12 cellular contexts compared by ENCODE assay signal in the genomic region with DNA sequence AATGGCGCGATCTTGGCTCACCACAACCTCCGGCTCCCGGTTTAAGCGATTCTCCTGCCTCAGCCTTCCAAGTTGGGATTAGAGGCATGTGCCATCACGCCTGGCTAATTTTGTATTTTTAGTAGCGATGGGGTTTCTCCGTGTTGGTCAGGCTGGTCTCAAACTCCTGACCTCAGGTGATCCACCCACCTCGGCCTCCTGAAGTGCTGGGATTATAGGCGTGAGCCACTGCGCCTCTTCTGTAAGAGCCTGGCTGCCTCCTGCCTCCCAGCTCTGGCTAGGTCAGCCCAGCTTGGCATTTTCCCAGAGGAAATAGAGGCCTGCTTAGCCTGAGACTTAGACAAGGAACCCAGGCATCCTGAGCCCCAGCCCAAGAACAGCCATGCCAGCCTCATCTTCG. TPM values are rescaled to one million over a fixed set of nuclear protein-coding genes. Genes with fewer than 3 reads are reported as not detected.
A peak's percentile ranks its signal among the peaks of the same experiment; 100 is the strongest.
DNase-seq lines count a peak whose midpoint lies in the region; ATAC-seq and TF ChIP-seq lines count a peak whose summit lies in the region.
"Not testable (repeated sequence)": the region's sequence is repeated elsewhere in the genome, so short reads cannot be mapped to it uniquely, and the experiment has no call there.
"Had no signal": no experiment of that assay in that cellular context is flagged by ENCODE, and none has a peak within 500 bp of the region (broad histone marks: within the 10 kb centered on the region; RNA-seq: fewer than 3 reads in every experiment).

No MANE protein-coding gene starts in this region.

- H3K27ac ChIP-seq in RWPE1 (peak overlapping the region; percentile 63), heart right ventricle (peak overlapping the region; percentile 31 to 98 (median 90)), vagina (peak overlapping the region; percentile 79)
- not testable (repeated sequence) for H3K27ac ChIP-seq in mammary epithelial cell (ENCODE audit: insufficient read depth, low read depth, low read length)
- H3K27ac ChIP-seq in naive thymus-derived CD4-positive, alpha-beta T cell (ENCODE audit: low read depth, low read length) = peak overlapping the region; percentile 92

- peaks cover 64% of the 10 kb centered on the region for H3K4me1 ChIP-seq in mammary epithelial cell (ENCODE audit: insufficient read depth, low read length)
- peaks cover 65 to 93% (median 91%) of the 10 kb centered on the region in 9 donors for H3K4me1 ChIP-seq in heart right ventricle
- H3K4me1 ChIP-seq in naive thymus-derived CD4-positive, alpha-beta T cell (ENCODE audit: control insufficient read depth in 2 of 2, insufficient read depth in 2 of 2, low read length in 2 of 2) = peaks cover 52 to 62% of the 10 kb centered on the region in 2 donors
- H3K4me1 ChIP-seq in vagina = peaks cover 93% of the 10 kb centered on the region

- not testable (repeated sequence) for ATAC-seq in activated T-cell treated with anti-CD3 and anti-CD28 coated beads, Interleukin-2, amount 50 U/mL, for 4 hours; heart right ventricle; naive thymus-derived CD4-positive, alpha-beta T cell; stimulated activated effector memory CD8-positive, alpha-beta T cell treated with anti-CD3 and anti-CD28 coated beads, Interleukin-12 subunit alpha, Interleukin-12 subunit beta, amount 100 ng/mL, for 72 hours

- CTCF ChIA-PET in RWPE1 (lab: Yijun Ruan, JAX) = interaction anchor here (0.7 to 1.1 kb wide), 2 partner anchors 14 to 17 kb away, joined by 3 read pairs; no protein-coding TSS in a partner anchor
- CTCF ChIA-PET in mammary epithelial cell (lab: Charles Lee; ENCODE audit: low non-redundant PET) = not testable (repeated sequence)
- CTCF ChIA-PET in naive thymus-derived CD4-positive, alpha-beta T cell (lab: Charles Lee) = interaction anchor here (0.7 to 26.1 kb wide), 4 partner anchors 9 to 113 kb away, joined by 3 to 1110 read pairs (median 25); partner anchors contain the start of gene CSK

- H3K9me3 Mint-ChIP-seq in activated T-cell treated with anti-CD3 and anti-CD28 coated beads, Interleukin-2, amount 50 U/mL, for 4 hours; naive thymus-derived CD4-positive, alpha-beta T cell; stimulated activated effector memory CD8-positive, alpha-beta T cell treated with anti-CD3 and anti-CD28 coated beads, Interleukin-12 subunit alpha, Interleukin-12 subunit beta, amount 100 ng/mL, for 72 hours: not testable (repeated sequence)

- DNase-seq in RWPE1 (ENCODE audit: low spot score); activated T-cell treated with anti-CD3 and anti-CD28 coated beads, Interleukin-2, amount 50 U/mL, for 4 hours; mammary epithelial cell; heart right ventricle; naive thymus-derived CD4-positive, alpha-beta T cell; stimulated activated effector memory CD8-positive, alpha-beta T cell treated with anti-CD3 and anti-CD28 coated beads, Interleukin-12 subunit alpha, Interleukin-12 subunit beta, amount 100 ng/mL, for 72 hours (ENCODE audit: low spot score in 2 of 2); vagina (ENCODE audit: extremely low spot score in 2 of 2): not testable (repeated sequence)

- H2AFZ ChIP-seq in mammary epithelial cell (ENCODE audit: low read depth, low read length) = not testable (repeated sequence)

- peaks cover 87% of the 10 kb centered on the region for H3K79me2 ChIP-seq in mammary epithelial cell (ENCODE audit: insufficient read depth, low read length)

- intact Hi-C loops in mammary epithelial cell (cut with micrococcal nuclease) = not testable (repeated sequence)
- intact Hi-C loops in heart right ventricle (cut with DNase I) = loop anchor here in 2 of 10 donors (10.0 kb wide), 2 partner anchors 59 to 419 kb away; partner anchors contain the start of genes C15orf39 (in 1 of the 2) and ULK3 (in 1 of the 2)
- intact Hi-C loops in naive thymus-derived CD4-positive, alpha-beta T cell (cut with micrococcal nuclease) = loop anchor here (5.0 to 10.0 kb wide), 10 partner anchors 86 to 859 kb away; partner anchors contain the start of genes C15orf39 (in 2 of the 2), MPI (in 2 of the 2), ARID3B (in 1 of the 2) and CLK3 (in 1 of the 2)
- intact Hi-C loops in vagina (cut with DNase I) = loop anchor here (10.0 kb wide), 1 partner anchor 411 kb away; no protein-coding TSS in a partner anchor

- peaks cover 73% of the 10 kb centered on the region for H3K4me1 Mint-ChIP-seq in activated T-cell treated with anti-CD3 and anti-CD28 coated beads, Interleukin-2, amount 50 U/mL, for 4 hours (ENCODE audit: low read depth)
- peaks cover 48 to 71% (median 66%) of the 10 kb centered on the region in 7 donors for H3K4me1 Mint-ChIP-seq in naive thymus-derived CD4-positive, alpha-beta T cell
- H3K4me1 Mint-ChIP-seq in stimulated activated effector memory CD8-positive, alpha-beta T cell treated with anti-CD3 and anti-CD28 coated beads, Interleukin-12 subunit alpha, Interleukin-12 subunit beta, amount 100 ng/mL, for 72 hours = peaks cover 83% of the 10 kb centered on the region

- 68% methylated on average over 8 of the region's 12 CpGs for WGBS in mammary epithelial cell (ENCODE audit: low coverage, missing lambda C conversion rate)
- 45 to 63% methylated on average over 12 of the region's 12 CpGs for WGBS in heart right ventricle, 2 donors

- not testable (repeated sequence) for H3K27me3 Mint-ChIP-seq in activated T-cell treated with anti-CD3 and anti-CD28 coated beads, Interleukin-2, amount 50 U/mL, for 4 hours (ENCODE audit: low read depth); naive thymus-derived CD4-positive, alpha-beta T cell

- not testable (repeated sequence) for H3K36me3 ChIP-seq in mammary epithelial cell (ENCODE audit: insufficient read depth, low read length); heart right ventricle; naive thymus-derived CD4-positive, alpha-beta T cell (ENCODE audit: control insufficient read depth in 2 of 3, insufficient read depth in 3 of 3, low read length in 3 of 3); vagina

- dilution Hi-C loops in mammary epithelial cell (cut with HindIII; ENCODE audit: low sequenced_read_pairs) = not testable (repeated sequence)

- H3K36me3 Mint-ChIP-seq in activated T-cell treated with anti-CD3 and anti-CD28 coated beads, Interleukin-2, amount 50 U/mL, for 4 hours (ENCODE audit: insufficient read depth) = peaks cover 15% of the 10 kb centered on the region
- peaks cover 0 to 66% (median 4%) of the 10 kb centered on the region in 5 donors for H3K36me3 Mint-ChIP-seq in naive thymus-derived CD4-positive, alpha-beta T cell
- peaks cover 86% of the 10 kb centered on the region for H3K36me3 Mint-ChIP-seq in stimulated activated effector memory CD8-positive, alpha-beta T cell treated with anti-CD3 and anti-CD28 coated beads, Interleukin-12 subunit alpha, Interleukin-12 subunit beta, amount 100 ng/mL, for 72 hours

- H3K9me3 ChIP-seq in mammary epithelial cell (replicated peaks; ENCODE audit: insufficient read depth, low read length); heart right ventricle; naive thymus-derived CD4-positive, alpha-beta T cell (ENCODE audit: control insufficient read depth in 2 of 3, low read length in 3 of 3); vagina: not testable (repeated sequence)

- H3K4me3 ChIP-seq in GM12875 (ENCODE audit: low read depth, low read length) = peak overlapping the region; percentile 98
- H3K4me3 ChIP-seq in mammary epithelial cell (replicated peaks in 1 of 3; ENCODE audit: insufficient read depth in 1 of 3, low read depth in 2 of 3, low read length in 3 of 3) = not testable (repeated sequence)
- peak overlapping the region in 1 of 10 donors; percentile 88 for H3K4me3 ChIP-seq in heart right ventricle
- H3K4me3 ChIP-seq in naive thymus-derived CD4-positive, alpha-beta T cell (ENCODE audit: low read length) = peak overlapping the region; percentile 85
- peak overlapping the region in 1 of 2 donors; percentile 7 for H3K4me3 ChIP-seq in vagina

- peak overlapping the region; percentile 1 for H3K4me2 ChIP-seq in mammary epithelial cell (ENCODE audit: insufficient read depth, low read depth, low read length)

- BruUV-seq in mammary epithelial cell (replicated peaks; lab: Mats Ljungman, UMichigan) = not testable (repeated sequence)

- TF ChIP-seq CTCF in GM12875 (IDR thresholded peaks at IDR 0.05; ENCODE audit: borderline replicate concordance, insufficient read depth, low read depth, low read length); RWPE1 (conservative IDR thresholded peaks at IDR 0.05; ENCODE audit: low read depth); mammary epithelial cell (conservative IDR thresholded peaks at IDR 0.05 in 1 of 2, IDR thresholded peaks at IDR 0.05 in 1 of 2; ENCODE audit: extremely low read depth in 1 of 2, insufficient read depth in 1 of 2, low read depth in 1 of 2, low read length in 2 of 2); heart right ventricle (IDR thresholded peaks at IDR 0.05); vagina (IDR thresholded peaks at IDR 0.05): not testable (repeated sequence)

- H3K4me3 Mint-ChIP-seq in activated T-cell treated with anti-CD3 and anti-CD28 coated beads, Interleukin-2, amount 50 U/mL, for 4 hours = peak overlapping the region; percentile 91
- H3K4me3 Mint-ChIP-seq in naive thymus-derived CD4-positive, alpha-beta T cell = peak overlapping the region; percentile 87 to 97 (median 93)
- H3K4me3 Mint-ChIP-seq in stimulated activated effector memory CD8-positive, alpha-beta T cell treated with anti-CD3 and anti-CD28 coated beads, Interleukin-12 subunit alpha, Interleukin-12 subunit beta, amount 100 ng/mL, for 72 hours = peak overlapping the region; percentile 96

- POLR2A ChIA-PET in RWPE1 (lab: Yijun Ruan, JAX; ENCODE audit: low non-redundant PET) = not testable (repeated sequence)
- POLR2A ChIA-PET in naive thymus-derived CD4-positive, alpha-beta T cell (lab: Charles Lee) = interaction anchor here (2.6 to 28.9 kb wide), 3 partner anchors 6 to 172 kb away, joined by 19 to 1077 read pairs (median 1077); partner anchors contain the start of genes CLK3 and CSK

- H3K9ac ChIP-seq in mammary epithelial cell (ENCODE audit: insufficient read depth, low read length) = not testable (repeated sequence)

- H3K27ac Mint-ChIP-seq in naive thymus-derived CD4-positive, alpha-beta T cell = peak overlapping the region; percentile 95 to 99 (median 98)
- peak overlapping the region; percentile 96 for H3K27ac Mint-ChIP-seq in stimulated activated effector memory CD8-positive, alpha-beta T cell treated with anti-CD3 and anti-CD28 coated beads, Interleukin-12 subunit alpha, Interleukin-12 subunit beta, amount 100 ng/mL, for 72 hours

- in situ Hi-C loops in mammary epithelial cell (cut with MboI; ENCODE audit: low sequenced_read_pairs in 2 of 2) = not testable (repeated sequence)

- H4K20me1 ChIP-seq in mammary epithelial cell (ENCODE audit: insufficient read depth, low read length) = not testable (repeated sequence)

- H3K27me3 ChIP-seq in mammary epithelial cell (ENCODE audit: insufficient read depth, low read length); heart right ventricle; naive thymus-derived CD4-positive, alpha-beta T cell (ENCODE audit: control insufficient read depth in 2 of 2, insufficient read depth in 2 of 2, low read length in 2 of 2); vagina: not testable (repeated sequence)

- TF ChIP-seq POLR2A in vagina (IDR thresholded peaks at IDR 0.05) = not testable (repeated sequence)

RNA-seq across cellular contexts. Expression of gene CSK, which starts 4.2 kb away (rescaled TPM):
- 100 to 1,000 TPM; 368 to 412 (median 397) TPM for total RNA-seq in activated T-cell treated with anti-CD3 and anti-CD28 coated beads, Interleukin-2, amount 50 U/mL, for 4 hours
- total RNA-seq in mammary epithelial cell = 10 to 100 TPM; 23.2 to 64.6 TPM
- 36.6 TPM for polyA plus RNA-seq in mammary epithelial cell
- 88.5 TPM for polyA minus RNA-seq in mammary epithelial cell
- total RNA-seq in heart right ventricle = 10 to 100 TPM; 20.3 to 48.6 (median 24.8) TPM
- 10 to 100 TPM; 19.7 to 35.2 TPM for polyA plus RNA-seq in heart right ventricle
- 100 to 1,000 TPM; 163 to 421 (median 228) TPM for total RNA-seq in naive thymus-derived CD4-positive, alpha-beta T cell
- 100 to 1,000 TPM in 1 of 2 donors, 10 to 100 TPM in 1; 67.7 to 144 TPM for polyA plus RNA-seq in naive thymus-derived CD4-positive, alpha-beta T cell
- 26.3 TPM for total RNA-seq in vagina

RNA-seq across cellular contexts. Expression of gene LMAN1L, which starts 26.6 kb away (rescaled TPM):
- total RNA-seq in activated T-cell treated with anti-CD3 and anti-CD28 coated beads, Interleukin-2, amount 50 U/mL, for 4 hours = under 1 TPM; 0.30 to 0.55 (median 0.40) TPM
- total RNA-seq in mammary epithelial cell = under 1 TPM in 1 of 2 donors, not detected in 1; 0.14 TPM
- not detected for polyA plus RNA-seq in mammary epithelial cell
- polyA minus RNA-seq in mammary epithelial cell = not detected
- 10 to 100 TPM in 4 of 10 donors, 1 to 10 TPM in 6; 6.3 to 47.4 (median 9.0) TPM for total RNA-seq in heart right ventricle
- 10 to 100 TPM in 1 of 2 donors, under 1 TPM in 1; 0.03 to 18.4 TPM for polyA plus RNA-seq in heart right ventricle
- 1 to 10 TPM in 4 of 5 experiments, under 1 TPM in 1; 0.35 to 2.4 (median 1.3) TPM for total RNA-seq in naive thymus-derived CD4-positive, alpha-beta T cell
- not detected for polyA plus RNA-seq in naive thymus-derived CD4-positive, alpha-beta T cell
- total RNA-seq in vagina = not detected
- total RNA-seq: chondrocyte, GM23248, PC-9 had no signal
- polyA plus RNA-seq: GM23248 had no signal

RNA-seq across cellular contexts. Expression of gene CYP1A2, which starts 37.4 kb away (rescaled TPM):
- under 1 TPM in 1 of 3 donors, not detected in 2; 0.08 TPM for total RNA-seq in activated T-cell treated with anti-CD3 and anti-CD28 coated beads, Interleukin-2, amount 50 U/mL, for 4 hours
- not detected for total RNA-seq in mammary epithelial cell
- polyA plus RNA-seq in mammary epithelial cell = not detected
- not detected for polyA minus RNA-seq in mammary epithelial cell
- under 1 TPM in 1 of 10 donors, not detected in 9; 0.11 TPM for total RNA-seq in heart right ventricle
- not detected for polyA plus RNA-seq in heart right ventricle
- not detected for total RNA-seq in naive thymus-derived CD4-positive, alpha-beta T cell
- polyA plus RNA-seq in naive thymus-derived CD4-positive, alpha-beta T cell = not detected
- total RNA-seq in vagina = not detected
- total RNA-seq: chondrocyte, GM23248, left ventricle myocardium superior, PC-9 had no signal
- polyA plus RNA-seq: GM23248 had no signal

RNA-seq across cellular contexts. Expression of gene CPLX3, which starts 40.3 kb away (rescaled TPM):
- under 1 TPM in 2 of 3 donors, not detected in 1; 0.23 to 0.32 TPM for total RNA-seq in activated T-cell treated with anti-CD3 and anti-CD28 coated beads, Interleukin-2, amount 50 U/mL, for 4 hours
- total RNA-seq in mammary epithelial cell (not detected), heart right ventricle (1 to 10 TPM in 7 of 10 donors, under 1 TPM in 2, not detected in 1; 0.64 to 6.1 (median 1.3) TPM), vagina (not detected)
- polyA plus RNA-seq in mammary epithelial cell (not detected), heart right ventricle (10 to 100 TPM in 1 of 2 donors, under 1 TPM in 1; 0.04 to 14.6 TPM)
- polyA minus RNA-seq in mammary epithelial cell = not detected
- total RNA-seq in naive thymus-derived CD4-positive, alpha-beta T cell = under 1 TPM in 2 of 5 experiments, not detected in 3; 0.27 to 0.60 TPM
- not detected for polyA plus RNA-seq in naive thymus-derived CD4-positive, alpha-beta T cell
- total RNA-seq: chondrocyte, GM23248, PC-9 had no signal
- polyA plus RNA-seq: GM23248 had no signal

RNA-seq across cellular contexts. Expression of gene ULK3, which starts 56.9 kb away (rescaled TPM):
- total RNA-seq in activated T-cell treated with anti-CD3 and anti-CD28 coated beads, Interleukin-2, amount 50 U/mL, for 4 hours = 10 to 100 TPM; 52.8 to 64.7 (median 64.0) TPM
- 10 to 100 TPM; 20.0 to 26.3 TPM for total RNA-seq in mammary epithelial cell
- 17.8 TPM for polyA plus RNA-seq in mammary epithelial cell
- polyA minus RNA-seq in mammary epithelial cell = 22.1 TPM
- 10 to 100 TPM; 21.3 to 44.0 (median 24.7) TPM for total RNA-seq in heart right ventricle
- 10 to 100 TPM; 22.5 to 56.3 TPM for polyA plus RNA-seq in heart right ventricle
- 100 to 1,000 TPM in 1 of 5 experiments, 10 to 100 TPM in 4; 53.2 to 106 (median 59.2) TPM for total RNA-seq in naive thymus-derived CD4-positive, alpha-beta T cell
- 10 to 100 TPM; 15.4 to 32.8 TPM for polyA plus RNA-seq in naive thymus-derived CD4-positive, alpha-beta T cell
- total RNA-seq in vagina = 75.9 TPM
